In genomic region chr12:57033428-57033827, GRCh38 we compare ENCODE assay signal across 28 cellular contexts. TPM values are rescaled to one million over a fixed set of nuclear protein-coding genes. Genes with fewer than 3 reads are reported as not detected.
DNase-seq lines count a peak whose midpoint lies in the region; ATAC-seq, FAIRE-seq and TF ChIP-seq lines count a peak whose summit lies in the region.
"Had no signal": no experiment of that assay in that cellular context is flagged by ENCODE, and none has a peak within 500 bp of the region (broad histone marks: within the 10 kb centered on the region; RNA-seq: fewer than 3 reads in every experiment).

No MANE protein-coding gene starts in this region.

- no peak overlapping the region for H3K4me3 ChIP-seq in RWPE2 (ENCODE audit: severe bottlenecking)
- H3K4me3 ChIP-seq in keratinocyte (ENCODE audit: control insufficient read depth in 2 of 3, extremely low read depth in 1 of 3, insufficient read depth in 2 of 3, low read depth in 1 of 3, low read length in 3 of 3) = no peak overlapping the region
- H3K4me3 ChIP-seq: A549, Peyer's patch had no signal

- H3K27ac ChIP-seq in RWPE2 (ENCODE audit: poor library complexity, severe bottlenecking) = no peak overlapping the region
- H3K27ac ChIP-seq in keratinocyte (ENCODE audit: control insufficient read depth, insufficient read depth, low read length) = no peak overlapping the region
- H3K27ac ChIP-seq: A549, Peyer's patch had no signal

- dilution Hi-C loops in keratinocyte (cut with MboI; ENCODE audit: extremely low pct_ligation_motif_present, low sequenced_read_pairs) = no loop called here

- no peaks in the 10 kb centered on the region for H3K27me3 Mint-ChIP-seq in type B pancreatic cell
- H3K27me3 Mint-ChIP-seq: T-cell had no signal

- FAIRE-seq in keratinocyte (lab: Jason Lieb, UNC) = no peak
- FAIRE-seq: A549, GM19239, HepG2 had no signal

- H3K4me1 ChIP-seq in RWPE2 (ENCODE audit: insufficient read depth, poor library complexity, severe bottlenecking) (peaks cover 16% of the 10 kb centered on the region), keratinocyte (ENCODE audit: control insufficient read depth, extremely low read depth, insufficient read depth, low read length) (peaks cover 29% of the 10 kb centered on the region)
- H3K4me1 ChIP-seq: Peyer's patch had no signal

- TF ChIP-seq CTCF in RWPE2 (IDR thresholded peaks at IDR 0.05; ENCODE audit: poor library complexity, severe bottlenecking) = no peak
- no peak for TF ChIP-seq CTCF in keratinocyte (optimal IDR thresholded peaks at IDR 0.05 in 1 of 3, IDR thresholded peaks at IDR 0.05 in 1 of 3, conservative IDR thresholded peaks at IDR 0.05 in 1 of 3; ENCODE audit: extremely low read depth in 1 of 3, insufficient read depth in 2 of 3, low read length in 3 of 3)
- TF ChIP-seq CTCF in type B pancreatic cell (conservative IDR thresholded peaks at IDR 0.05) = no peak

- no peaks in the 10 kb centered on the region for H3K9me1 ChIP-seq in keratinocyte (ENCODE audit: control insufficient read depth, extremely low read depth, insufficient read depth, low read length)

- H3K9me3 ChIP-seq in RWPE2 (ENCODE audit: severe bottlenecking) (no peaks in the 10 kb centered on the region), keratinocyte (ENCODE audit: control insufficient read depth, low read depth, low read length) (no peaks in the 10 kb centered on the region)
- H3K9me3 ChIP-seq: A549, Peyer's patch had no signal

- H4K20me1 ChIP-seq in keratinocyte (ENCODE audit: control insufficient read depth, extremely low read depth, insufficient read depth, low read length) = no peaks in the 10 kb centered on the region

- peaks cover 7% of the 10 kb centered on the region for H3K4me1 Mint-ChIP-seq in type B pancreatic cell (ENCODE audit: unreplicated experiment)

- peak; percentile 25 for DNase-seq in Daoy (ENCODE audit: low read depth)
- DNase-seq in LHCN-M2 (ENCODE audit: low read depth) = peak; percentile 14
- DNase-seq in RWPE2 (ENCODE audit: low spot score) = no peak
- peak; percentile 17 for DNase-seq in keratinocyte (ENCODE audit: low read depth, low spot score)
- DNase-seq in type B pancreatic cell (ENCODE audit: extremely low spot score, unreplicated experiment) = no peak
- no peak for DNase-seq in OCI-M1 (lab: John Stamatoyannopoulos, UW)
- DNase-seq in T1000 (lab: John Stamatoyannopoulos, UW) = no peak
- no peak for DNase-seq in CD1c-positive myeloid dendritic cell (ENCODE audit: extremely low spot score)
- DNase-seq: C1 segment of cervical spinal cord; CD8-positive, alpha-beta memory T cell; DMS 273 treated with DMSO at 0.1 percent for 48 hours; DND-41; Karpas-422; MM.1S; NCI-H1417; NCI-H1694; NCI-H2029 treated with DMSO at 0.1 percent for 48 hours; NCI-H2227 treated with DMSO at 0.1 percent for 48 hours; NCI-H510A; NCI-H69; Peyer's patch; T-cell had no signal

- H2AFZ ChIP-seq in keratinocyte (ENCODE audit: control insufficient read depth, low read length) = no peak overlapping the region

- peak; percentile 83 for ATAC-seq in RWPE2 (ENCODE audit: low read depth)
- ATAC-seq: A549, HCT116, HepG2, T-cell had no signal

- no peak overlapping the region for H3K27ac Mint-ChIP-seq in type B pancreatic cell
- H3K27ac Mint-ChIP-seq: T-cell had no signal

- H3K4me2 ChIP-seq in keratinocyte (ENCODE audit: control insufficient read depth, extremely low read depth, insufficient read depth, low read depth, low read length) = peak overlapping the region; percentile 34
- H3K4me2 ChIP-seq: A549 had no signal

- H3K79me2 ChIP-seq in keratinocyte (ENCODE audit: control insufficient read depth, insufficient read depth, low read length) = no peaks in the 10 kb centered on the region

- H3K36me3 ChIP-seq in RWPE2 (ENCODE audit: low read depth) (no peaks in the 10 kb centered on the region), keratinocyte (ENCODE audit: control insufficient read depth in 2 of 2, extremely low read depth in 1 of 2, insufficient read depth in 2 of 2, low read length in 2 of 2) (no peaks in the 10 kb centered on the region)

- H3K36me3 Mint-ChIP-seq in type B pancreatic cell = no peaks in the 10 kb centered on the region
- H3K36me3 Mint-ChIP-seq: CD8-positive, alpha-beta memory T cell; T-cell had no signal

- H3K27me3 ChIP-seq in RWPE2 (ENCODE audit: insufficient read depth, poor library complexity, severe bottlenecking) = no peaks in the 10 kb centered on the region
- peaks cover under 1% of the 10 kb centered on the region for H3K27me3 ChIP-seq in keratinocyte (ENCODE audit: control insufficient read depth, extremely low read depth, insufficient read depth, low read length)
- H3K27me3 ChIP-seq: Peyer's patch had no signal

- H3K9ac ChIP-seq in keratinocyte (ENCODE audit: control insufficient read depth, extremely low read depth, insufficient read depth, low read length) = no peak overlapping the region

- H3K4me3 Mint-ChIP-seq in type B pancreatic cell = no peak overlapping the region
- H3K4me3 Mint-ChIP-seq: T-cell had no signal

- no peaks in the 10 kb centered on the region for H3K9me3 Mint-ChIP-seq in type B pancreatic cell
- H3K9me3 Mint-ChIP-seq: CD8-positive, alpha-beta memory T cell; T-cell had no signal

RNA-seq across cellular contexts. Expression of gene MYO1A, which starts 16.5 kb away (rescaled TPM):
- total RNA-seq in Daoy (2014; rRNA removed; shearing (Covaris generic)) = not detected in 2 replicates
- 0.06 TPM in 1 of 2 replicates, not detected in the other for total RNA-seq in LHCN-M2 (2014; rRNA removed)
- polyA plus RNA-seq in LHCN-M2 (2012) = not detected
- 0.01 TPM in 1 of 3 replicates, not detected in the others for polyA plus RNA-seq in keratinocyte
- not detected for polyA plus RNA-seq in keratinocyte (2011; ENCODE audit: low read depth)
- polyA plus RNA-seq in keratinocyte (2011; cell fraction: cytosol; rRNA removed) = not detected in 2 replicates
- 0.04 and 0.17 TPM in 2 replicates for polyA plus RNA-seq in keratinocyte (2011; cell fraction: nucleus; rRNA removed)
- 0.10 TPM in 1 of 2 replicates, not detected in the other for polyA plus RNA-seq in keratinocyte (2012; ENCODE audit: low replicate concordance)
- not detected in 3 replicates for polyA minus RNA-seq in keratinocyte
- not detected for polyA minus RNA-seq in keratinocyte (2011; cell fraction: cytosol; rRNA and poly(A)+ RNA removed)
- polyA minus RNA-seq in keratinocyte (2011; cell fraction: nucleus; rRNA and poly(A)+ RNA removed) = 0.74 TPM in 1 of 2 replicates, not detected in the other
- total RNA-seq in type B pancreatic cell (ENCODE audit: low replicate concordance) = 4.3 and 19.4 TPM in 2 replicates
- total RNA-seq: H4 had no signal

RNA-seq across cellular contexts. Expression of gene TAC3, which starts 17.1 kb away (rescaled TPM):
- 0.46 TPM in 1 of 2 replicates, not detected in the other for total RNA-seq in Daoy (2014; rRNA removed; shearing (Covaris generic))
- total RNA-seq in LHCN-M2 (2014; rRNA removed) (1.5 TPM in 2 replicates), type B pancreatic cell (ENCODE audit: low replicate concordance) (2.9 and 3.1 TPM in 2 replicates)
- polyA plus RNA-seq in LHCN-M2 (2012) = not detected
- polyA plus RNA-seq in keratinocyte = not detected in 3 replicates
- not detected for polyA plus RNA-seq in keratinocyte (2011; ENCODE audit: low read depth)
- not detected in 2 replicates for polyA plus RNA-seq in keratinocyte (2011; cell fraction: cytosol; rRNA removed)
- polyA plus RNA-seq in keratinocyte (2011; cell fraction: nucleus; rRNA removed) = not detected in 2 replicates
- not detected in 2 replicates for polyA plus RNA-seq in keratinocyte (2012; ENCODE audit: low replicate concordance)
- polyA minus RNA-seq in keratinocyte = not detected in 3 replicates
- not detected for polyA minus RNA-seq in keratinocyte (2011; cell fraction: cytosol; rRNA and poly(A)+ RNA removed)
- polyA minus RNA-seq in keratinocyte (2011; cell fraction: nucleus; rRNA and poly(A)+ RNA removed) = not detected in 2 replicates
- total RNA-seq: CD8-positive, alpha-beta memory T cell; H4; HT-29 had no signal
- polyA plus RNA-seq: CD8-positive, alpha-beta memory T cell had no signal

RNA-seq across cellular contexts. Expression of gene ZBTB39, which starts 27.1 kb away (rescaled TPM):
- 6.7 and 7.5 TPM in 2 replicates for total RNA-seq in Daoy (2014; rRNA removed; shearing (Covaris generic))
- 3.9 and 4.9 TPM in 2 replicates for total RNA-seq in LHCN-M2 (2014; rRNA removed)
- polyA plus RNA-seq in LHCN-M2 (2012) = 1.9 TPM
- polyA plus RNA-seq in keratinocyte = 3.4 to 5.4 TPM (median 4.1 TPM) in 3 replicates
- 0.42 TPM for polyA plus RNA-seq in keratinocyte (2011; ENCODE audit: low read depth)
- 2.6 and 3.3 TPM in 2 replicates for polyA plus RNA-seq in keratinocyte (2011; cell fraction: cytosol; rRNA removed)
- polyA plus RNA-seq in keratinocyte (2011; cell fraction: nucleus; rRNA removed) = 6.0 and 7.3 TPM in 2 replicates
- polyA plus RNA-seq in keratinocyte (2012; ENCODE audit: low replicate concordance) = 2.1 and 3.3 TPM in 2 replicates
- 5.9 to 7.9 TPM (median 6.9 TPM) in 3 replicates for polyA minus RNA-seq in keratinocyte
- polyA minus RNA-seq in keratinocyte (2011; cell fraction: cytosol; rRNA and poly(A)+ RNA removed) = 2.5 TPM
- polyA minus RNA-seq in keratinocyte (2011; cell fraction: nucleus; rRNA and poly(A)+ RNA removed) = 5.8 and 9.4 TPM in 2 replicates
- total RNA-seq in type B pancreatic cell (ENCODE audit: low replicate concordance) = 13.2 and 18.1 TPM in 2 replicates

RNA-seq across cellular contexts. Expression of gene NEMP1, which starts 45.2 kb away (rescaled TPM):
- total RNA-seq in Daoy (2014; rRNA removed; shearing (Covaris generic)) = 26.1 and 34.1 TPM in 2 replicates
- total RNA-seq in LHCN-M2 (2014; rRNA removed) (29.3 and 37.3 TPM in 2 replicates), type B pancreatic cell (ENCODE audit: low replicate concordance) (17.4 and 32.0 TPM in 2 replicates)
- 6.9 TPM for polyA plus RNA-seq in LHCN-M2 (2012)
- polyA plus RNA-seq in keratinocyte = 7.4 to 18.6 TPM (median 11.2 TPM) in 3 replicates
- polyA plus RNA-seq in keratinocyte (2011; ENCODE audit: low read depth) = 1.5 TPM
- 3.0 and 5.9 TPM in 2 replicates for polyA plus RNA-seq in keratinocyte (2011; cell fraction: cytosol; rRNA removed)
- 24.8 and 26.6 TPM in 2 replicates for polyA plus RNA-seq in keratinocyte (2011; cell fraction: nucleus; rRNA removed)
- 3.7 and 5.2 TPM in 2 replicates for polyA plus RNA-seq in keratinocyte (2012; ENCODE audit: low replicate concordance)
- 7.3 to 16.4 TPM (median 10.6 TPM) in 3 replicates for polyA minus RNA-seq in keratinocyte
- 2.3 TPM for polyA minus RNA-seq in keratinocyte (2011; cell fraction: cytosol; rRNA and poly(A)+ RNA removed)
- polyA minus RNA-seq in keratinocyte (2011; cell fraction: nucleus; rRNA and poly(A)+ RNA removed) = 9.1 and 17.1 TPM in 2 replicates

RNA-seq across cellular contexts. Expression of gene NAB2, which starts 55.5 kb away (rescaled TPM):
- 39.4 and 47.5 TPM in 2 replicates for total RNA-seq in Daoy (2014; rRNA removed; shearing (Covaris generic))
- total RNA-seq in LHCN-M2 (2014; rRNA removed) = 53.8 and 55.9 TPM in 2 replicates
- polyA plus RNA-seq in LHCN-M2 (2012) = 42.8 TPM
- 11.4 to 32.2 TPM (median 22.0 TPM) in 3 replicates for polyA plus RNA-seq in keratinocyte
- 10.2 TPM for polyA plus RNA-seq in keratinocyte (2011; ENCODE audit: low read depth)
- 11.5 and 12.4 TPM in 2 replicates for polyA plus RNA-seq in keratinocyte (2011; cell fraction: cytosol; rRNA removed)
- polyA plus RNA-seq in keratinocyte (2011; cell fraction: nucleus; rRNA removed) = 22.0 and 23.6 TPM in 2 replicates
- polyA plus RNA-seq in keratinocyte (2012; ENCODE audit: low replicate concordance) = 12.5 and 28.1 TPM in 2 replicates
- polyA minus RNA-seq in keratinocyte = 12.9 to 27.4 TPM (median 18.7 TPM) in 3 replicates
- polyA minus RNA-seq in keratinocyte (2011; cell fraction: cytosol; rRNA and poly(A)+ RNA removed) = 23.4 TPM
- 15.6 and 16.0 TPM in 2 replicates for polyA minus RNA-seq in keratinocyte (2011; cell fraction: nucleus; rRNA and poly(A)+ RNA removed)
- 48.3 and 49.7 TPM in 2 replicates for total RNA-seq in type B pancreatic cell (ENCODE audit: low replicate concordance)

Comparison
In these comparisons a context has a peak if more than half of its experiments do, and no peak if none do; other contexts are left out.
1. DNase-seq: peak in Daoy (single experiment), LHCN-M2 (single experiment) and keratinocyte (single experiment); none in RWPE2 (single experiment), type B pancreatic cell (single experiment), OCI-M1 (single experiment), T1000 (single experiment) and CD1c-positive myeloid dendritic cell (single experiment).